22 cellular contexts compared by ENCODE assay signal in the genomic region with DNA sequence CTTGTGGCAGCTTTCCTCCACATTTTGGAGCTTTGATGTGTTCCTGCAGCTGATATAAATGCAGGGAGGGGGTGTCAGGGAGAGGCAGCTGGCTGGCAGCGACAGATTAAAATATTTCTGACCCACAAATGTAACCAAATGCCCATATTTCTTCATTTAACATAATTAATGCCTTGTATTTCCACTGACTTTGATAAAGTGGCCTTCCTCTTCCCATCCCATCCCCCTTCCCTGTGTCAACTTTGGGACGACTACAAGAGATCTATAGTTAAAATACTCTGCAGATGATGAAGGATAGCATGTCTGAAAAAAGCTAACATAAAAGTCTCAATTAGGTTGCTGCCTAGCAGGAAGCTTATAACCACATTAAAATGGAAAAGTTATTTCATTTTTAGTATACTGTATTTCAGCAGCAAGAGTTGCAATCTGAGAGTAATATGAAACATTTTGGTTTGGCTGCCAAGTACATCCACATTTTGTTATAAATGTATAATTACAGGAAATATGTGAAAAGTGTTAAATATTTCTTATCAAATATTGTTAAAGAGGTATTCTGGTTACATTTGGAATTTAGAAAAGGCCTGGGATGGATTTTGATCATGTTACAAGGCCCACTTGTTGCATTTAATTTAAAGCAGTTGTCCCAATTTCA.
DNase-seq lines count a peak whose midpoint lies in the region; ATAC-seq, FAIRE-seq and TF ChIP-seq lines count a peak whose summit lies in the region.
"Had no signal": no experiment of that assay in that cellular context is flagged by ENCODE, and none has a peak within 500 bp of the region (broad histone marks: within the 10 kb centered on the region; RNA-seq: fewer than 3 reads in every experiment).

No MANE protein-coding gene starts in this region.

- no peaks in the 10 kb centered on the region for H3K27me3 Mint-ChIP-seq in nephron (ENCODE audit: low read depth)
- H3K27me3 Mint-ChIP-seq: activated naive CD4-positive, alpha-beta T cell treated with anti-CD3 and anti-CD28 coated beads, Interleukin-2, amount 50 U/mL, for 24 hours; naive thymus-derived CD8-positive, alpha-beta T cell had no signal

- DNase-seq in DND-41: no peak
- peak; percentile 84 for DNase-seq in OCI-M1 (lab: John Stamatoyannopoulos, UW)
- no peak for DNase-seq in K562 (ENCODE audit: extremely low read depth in 1 of 4, low spot score in 3 of 4)
- no peak for DNase-seq in adrenal gland
- DNase-seq in amniotic stem cell (lab: John Stamatoyannopoulos, UW): no peak
- DNase-seq in NCI-H187 (lab: John Stamatoyannopoulos, UW): no peak
- DNase-seq: activated CD4-positive, alpha-beta T cell treated with anti-CD3 and anti-CD28 coated beads, Interleukin-2, amount 10 ng/mL, durations not matched to agents 7 days and 5 days; body of pancreas; effector CD8-positive, alpha-beta T cell; EL; foreskin melanocyte; naive thymus-derived CD8-positive, alpha-beta T cell; NCI-H1436 treated with DMSO at 0.1 percent for 48 hours; NCI-H526; small intestine; WERI-Rb-1 had no signal

- intact Hi-C loops in K562 (cut with micrococcal nuclease): no loop called here
- intact Hi-C loops in adrenal gland (cut with DNase I): no loop called here

- H3K4me1 Mint-ChIP-seq in nephron: peaks cover 63% of the 10 kb centered on the region

- TF ChIP-seq POLR2A in K562 (conservative IDR thresholded peaks at IDR 0.05) (no peak), adrenal gland (IDR thresholded peaks at IDR 0.05) (no peak)

- no peaks in the 10 kb centered on the region for H4K20me1 ChIP-seq in DND-41 (ENCODE audit: insufficient read depth, low read length)
- H4K20me1 ChIP-seq in K562 (replicated peaks; ENCODE audit: control insufficient read depth, insufficient read depth, low read length): no peaks in the 10 kb centered on the region

- no peak overlapping the region for H2AFZ ChIP-seq in DND-41 (ENCODE audit: low read depth, low read length)
- H2AFZ ChIP-seq in K562 (ENCODE audit: low read depth, low read length): peak overlapping the region; percentile 35; the same call in 1 of the 2 replicates

- peak overlapping the region; percentile 93 to 97 (median 94) for H3K27ac Mint-ChIP-seq in nephron
- H3K27ac Mint-ChIP-seq: activated CD4-positive, alpha-beta T cell treated with anti-CD3 and anti-CD28 coated beads, Interleukin-2, amount 10 ng/mL, durations not matched to agents 7 days and 5 days; activated naive CD4-positive, alpha-beta T cell treated with anti-CD3 and anti-CD28 coated beads, Interleukin-2, amount 50 U/mL, for 24 hours had no signal

- no peak overlapping the region for H3K4me3 ChIP-seq in DND-41 (ENCODE audit: low read depth in 1 of 2, low read length in 2 of 2)
- no peak overlapping the region for H3K4me3 ChIP-seq in K562
- no peak overlapping the region for H3K4me3 ChIP-seq in adrenal gland
- H3K4me3 ChIP-seq: body of pancreas had no signal

- no peaks in the 10 kb centered on the region for H3K9me1 ChIP-seq in K562 (ENCODE audit: control insufficient read depth, insufficient read depth, low read length)

- H3K9me3 ChIP-seq in DND-41 (ENCODE audit: insufficient read depth, low read length, severe bottlenecking) (no peaks in the 10 kb centered on the region), K562 (replicated peaks; ENCODE audit: control insufficient read depth, insufficient read depth, low read depth, low read length) (peaks cover 3% of the 10 kb centered on the region; the same call in 1 of the 2 replicates), adrenal gland (replicated peaks in 1 of 3) (no peaks in the 10 kb centered on the region)
- H3K9me3 ChIP-seq: body of pancreas had no signal

- no TSS peak for BruUV-seq in K562 (replicated peaks; lab: Mats Ljungman, UMichigan)

- H3K9ac ChIP-seq in DND-41 (ENCODE audit: low read depth, low read length): no peak overlapping the region
- H3K9ac ChIP-seq in K562 (ENCODE audit: insufficient read depth in 1 of 2, low read depth in 2 of 2, low read length in 2 of 2): no peak overlapping the region
- H3K9ac ChIP-seq: KMS-11 had no signal

- FAIRE-seq in K562 (lab: Jason Lieb, UNC): no peak
- FAIRE-seq: small intestine had no signal

- H3K36me3 Mint-ChIP-seq in nephron (ENCODE audit: low read depth): peaks cover 4% of the 10 kb centered on the region

- CTCF ChIA-PET in K562 (lab: Yijun Ruan, JAX; ENCODE audit: low intra/inter-chr PET ratio): no interaction called here

- peaks cover 5% of the 10 kb centered on the region; the same call in 1 of the 2 replicates for H3K4me1 ChIP-seq in DND-41 (ENCODE audit: insufficient read depth, low read length)
- no peaks in the 10 kb centered on the region; a peak in 1 of 5 replicates for H3K4me1 ChIP-seq in K562 (replicated peaks in 1 of 2; ENCODE audit: control insufficient read depth in 2 of 2, insufficient read depth in 2 of 2, low read length in 2 of 2)
- peaks cover 0 to 15% of the 10 kb centered on the region in 2 donors for H3K4me1 ChIP-seq in adrenal gland (replicated peaks in 1 of 2)
- H3K4me1 ChIP-seq: body of pancreas had no signal

- H3K9me3 Mint-ChIP-seq in nephron: peaks cover 2% of the 10 kb centered on the region
- H3K9me3 Mint-ChIP-seq: activated CD4-positive, alpha-beta T cell treated with anti-CD3 and anti-CD28 coated beads, Interleukin-2, amount 10 ng/mL, durations not matched to agents 7 days and 5 days had no signal

- H3K4me2 ChIP-seq in DND-41 (ENCODE audit: insufficient read depth, low read length): no peak overlapping the region
- H3K4me2 ChIP-seq in K562 (ENCODE audit: insufficient read depth, low read length): no peak overlapping the region
- H3K4me2 ChIP-seq: KMS-11 had no signal

- 3% methylated on average over 2 of the region's 2 CpGs for WGBS in K562 (ENCODE audit: insufficient coverage, low coverage, missing lambda C conversion rate)
- WGBS in adrenal gland, 4 donors: 46 to 72% (median 61%) methylated on average over 2 of the region's 2 CpGs

- H3K36me3 ChIP-seq in DND-41 (ENCODE audit: insufficient read depth, low read length): no peaks in the 10 kb centered on the region
- H3K36me3 ChIP-seq in K562 (ENCODE audit: control insufficient read depth, insufficient read depth, low read length): no peaks in the 10 kb centered on the region
- H3K36me3 ChIP-seq in adrenal gland (replicated peaks in 1 of 2): no peaks in the 10 kb centered on the region
- H3K36me3 ChIP-seq: WERI-Rb-1 had no signal

- no peak for TF ChIP-seq EP300 in K562 (IDR thresholded peaks at IDR 0.05; ENCODE audit: low read length)

- peak overlapping the region in 2 of 3 experiments; percentile 41 to 47 for H3K4me3 Mint-ChIP-seq in nephron
- H3K4me3 Mint-ChIP-seq: activated CD4-positive, alpha-beta T cell treated with anti-CD3 and anti-CD28 coated beads, Interleukin-2, amount 10 ng/mL, durations not matched to agents 7 days and 5 days; activated naive CD4-positive, alpha-beta T cell treated with anti-CD3 and anti-CD28 coated beads, Interleukin-2, amount 50 U/mL, for 24 hours had no signal

- POLR2A ChIA-PET in K562 (lab: Yijun Ruan, JAX): interaction anchor here (0.6 kb wide), 1 partner anchor 60 kb away, joined by 3 read pairs; no protein-coding TSS in a partner anchor

- no peaks in the 10 kb centered on the region for H3K79me2 ChIP-seq in DND-41 (ENCODE audit: insufficient read depth, low read length)
- H3K79me2 ChIP-seq in K562 (ENCODE audit: control insufficient read depth, insufficient read depth, low read length): no peaks in the 10 kb centered on the region

- TF ChIP-seq CTCF in DND-41 (IDR thresholded peaks at IDR 0.05; ENCODE audit: borderline replicate concordance, extremely low read depth, low read length, poor library complexity, severe bottlenecking) (no peak), K562 (IDR thresholded peaks at IDR 0.05 in 2 of 3, conservative IDR thresholded peaks at IDR 0.05 in 1 of 3; ENCODE audit: insufficient read depth in 2 of 3, low read depth in 1 of 3, low read length in 3 of 3) (no peak), nephron (IDR thresholded peaks at IDR 0.05; ENCODE audit: unreplicated experiment in 3 of 3) (no peak), adrenal gland (IDR thresholded peaks at IDR 0.05) (no peak)

- H3K27ac ChIP-seq in DND-41 (ENCODE audit: low read length): no peak overlapping the region
- H3K27ac ChIP-seq in K562 (ENCODE audit: extremely low read depth, low read depth, low read length): no peak overlapping the region
- H3K27ac ChIP-seq in adrenal gland: peak overlapping the region in 1 of 5 donors; percentile 4
- H3K27ac ChIP-seq: body of pancreas, C4-2B, KMS-11, RWPE1, WERI-Rb-1 had no signal

- in situ Hi-C loops in K562 (cut with MboI): no loop called here

- H3K27me3 ChIP-seq in DND-41 (ENCODE audit: insufficient read depth, low read length, poor library complexity): no peaks in the 10 kb centered on the region
- H3K27me3 ChIP-seq in K562 (ENCODE audit: control insufficient read depth in 2 of 2, insufficient read depth in 2 of 2, low read length in 2 of 2): no peaks in the 10 kb centered on the region
- H3K27me3 ChIP-seq in adrenal gland: no peaks in the 10 kb centered on the region
- H3K27me3 ChIP-seq: body of pancreas had no signal

- ATAC-seq in DND-41 (ENCODE audit: insufficient read depth, low read depth): 0 out of 3 replicates have a peak, but pooled peaks have one; percentile 27
- no peak for ATAC-seq in K562
- no peak for ATAC-seq in HG03175 (IDR thresholded peaks at IDR 0.05; ENCODE audit: unreplicated experiment)
- ATAC-seq: body of pancreas; naive thymus-derived CD8-positive, alpha-beta T cell had no signal

- no peak for TF ChIP-seq RAD21 in K562 (CRISPR knock-in tag; conservative IDR thresholded peaks at IDR 0.05 in 1 of 2, IDR thresholded peaks at IDR 0.05 in 1 of 2)

TF ChIP-seq in K562, 482 proteins besides CTCF, POLR2A, EP300 and RAD21 (continues in another document):
- TF ChIP-seq HDAC6 (IDR thresholded peaks at IDR 0.05; ENCODE audit: low read depth, low read length) (no peak), CLOCK (CRISPR knock-in tag; IDR thresholded peaks at IDR 0.05; ENCODE audit: borderline replicate concordance) (no peak), FOXJ2 (tag; IDR thresholded peaks at IDR 0.05) (no peak)
